ENCODE assay signal across 8 cellular contexts in the genomic region with DNA sequence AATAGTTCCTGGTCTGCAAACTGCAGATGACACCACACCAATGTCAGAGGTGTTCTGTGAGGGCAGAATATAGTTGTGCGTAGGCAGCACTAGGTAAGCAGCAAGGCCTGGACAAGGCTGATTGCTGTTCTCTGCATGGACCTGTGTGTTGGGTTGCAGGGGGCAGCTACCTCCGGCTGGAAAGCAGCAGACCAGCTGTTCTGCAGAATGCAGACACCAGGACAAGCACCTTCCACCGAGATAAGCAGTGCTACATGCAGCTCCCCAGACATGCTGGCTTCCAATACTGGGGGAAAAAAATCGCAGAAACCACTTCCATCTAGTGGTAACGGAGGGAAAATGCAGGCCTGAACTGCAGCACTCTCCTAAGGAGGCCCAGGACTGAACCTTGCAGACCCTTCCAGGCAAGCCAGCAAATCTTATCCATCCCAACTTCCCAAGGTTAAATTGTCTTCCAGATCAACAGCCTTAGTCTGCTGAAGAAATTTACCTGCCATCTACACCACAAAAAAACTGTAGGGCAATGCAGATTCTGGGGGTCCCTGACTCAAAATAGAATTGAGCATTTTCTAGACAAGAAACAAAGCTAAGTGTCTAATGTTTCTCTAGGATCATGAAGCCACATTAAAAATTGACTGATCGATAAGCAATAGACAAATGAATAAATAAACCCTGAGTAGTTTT. TPM values are rescaled to one million over a fixed set of nuclear protein-coding genes. Genes with fewer than 3 reads are reported as not detected.
A peak's percentile ranks its signal among the peaks of the same experiment; 100 is the strongest.
DNase-seq lines count a peak whose midpoint lies in the region; ATAC-seq and TF ChIP-seq lines count a peak whose summit lies in the region.

No MANE protein-coding gene starts in this region.

- DNase-seq in AG09309 (ENCODE audit: low read depth), result peak; percentile 1
- DNase-seq in NCI-H510A treated with DMSO at 0.1 percent for 48 hours (lab: John Stamatoyannopoulos, UW), result peak; percentile 90
- peak; percentile 80 to 89 for DNase-seq in T47D (ENCODE audit: low read depth in 1 of 2, low spot score in 1 of 2)
- DNase-seq in islet precursor cell, result peak; percentile 90
- DNase-seq in suprapubic skin (ENCODE audit: low spot score in 2 of 2), result no peak

- ATAC-seq in HG03159 (IDR thresholded peaks at IDR 0.05; ENCODE audit: unreplicated experiment) (peak; percentile 71), HG03097 (IDR thresholded peaks at IDR 0.05; ENCODE audit: low FRiP score, unreplicated experiment) (no peak)

- TF ChIP-seq POLR2A in suprapubic skin (IDR thresholded peaks at IDR 0.05), result no peak

- peak; percentile 56 for TF ChIP-seq CTCF in AG09309 (IDR thresholded peaks at IDR 0.05; ENCODE audit: control insufficient read depth, insufficient read depth, low read depth, low read length, missing control alignments)
- peak; percentile 72 for TF ChIP-seq CTCF in GM12873 (IDR thresholded peaks at IDR 0.05; ENCODE audit: insufficient read depth, low read depth, low read length, missing control alignments)
- TF ChIP-seq CTCF in suprapubic skin (IDR thresholded peaks at IDR 0.05), result peak; percentile 55 to 66

- H3K4me1 ChIP-seq in suprapubic skin, result peaks cover 3% of the 10 kb centered on the region

- in situ Hi-C loops in T47D (cut with HindIII; ENCODE audit: low pct_unique_long_range_greater_than_20kb, low sequenced_read_pairs), result no loop called here

- H3K27me3 ChIP-seq in suprapubic skin, result no peaks in the 10 kb centered on the region

- H3K36me3 ChIP-seq in suprapubic skin, result no peaks in the 10 kb centered on the region

- 38% methylated on average over 6 of the region's 6 CpGs for WGBS in suprapubic skin

- no peaks in the 10 kb centered on the region for H3K9me3 ChIP-seq in suprapubic skin

- TF ChIP-seq EP300 in suprapubic skin (IDR thresholded peaks at IDR 0.05), result no peak

- no peak overlapping the region for H3K27ac ChIP-seq in suprapubic skin

- H3K4me3 ChIP-seq in AG09309 (ENCODE audit: control insufficient read depth, low read depth, low read length), result no peak overlapping the region
- H3K4me3 ChIP-seq in suprapubic skin, result no peak overlapping the region

RNA-seq across cellular contexts. Expression of a gene that starts 50.5 kb away (rescaled TPM):
- total RNA-seq in suprapubic skin, result 100 to 1,000 TPM in 1 of 4 donors, 10 to 100 TPM in 3; 50.2 to 156 (median 65.1) TPM

Comparison
In these comparisons a context has a peak if more than half of its experiments do, and no peak if none do; other contexts are left out.
1. DNase-seq: peak in AG09309 (single experiment), NCI-H510A treated with DMSO at 0.1 percent for 48 hours (single experiment), T47D (2 of 2) and islet precursor cell (single experiment); none in suprapubic skin (0 of 2).
2. Peak in every context shown above with its lines, with median percentiles within 50 percentile points of each other: CTCF ChIP-seq.